Comparison of ENCODE assay signal across 8 cellular contexts in the genomic region with DNA sequence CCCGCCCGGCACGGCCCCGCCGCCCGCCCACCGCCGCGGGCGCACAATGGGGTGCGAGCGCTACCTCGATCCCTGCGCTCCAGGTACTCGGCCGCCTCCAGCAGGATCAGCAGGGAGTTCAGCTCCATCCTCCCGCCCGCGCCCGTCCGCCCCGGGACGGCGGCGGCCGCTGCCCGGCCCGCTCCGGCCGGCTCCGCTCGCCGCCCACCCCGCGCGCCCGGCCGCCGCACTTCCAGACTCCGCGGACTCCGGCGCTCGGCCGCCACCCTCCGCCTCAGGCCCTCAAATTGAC. TPM values are rescaled to one million over a fixed set of nuclear protein-coding genes. Genes with fewer than 3 reads are reported as not detected.
DNase-seq lines count a peak whose midpoint lies in the region; ATAC-seq and TF ChIP-seq lines count a peak whose summit lies in the region.

TSS of gene MXD4 (minus strand) at position 257 of the 292 bp plus-strand sequence. CDS start at position 128, 129 bp downstream.

- H3K9me3 ChIP-seq in left lung, result no peaks in the 10 kb centered on the region

- H3K4me1 ChIP-seq in left lung, result peaks cover 42 to 56% of the 10 kb centered on the region in 2 donors

- H3K27ac ChIP-seq in brain microvascular endothelial cell (peak within 1 kb of the TSS; percentile 91), left lung (peak within 1 kb of the TSS; percentile 93 to 94), temporal lobe (ENCODE audit: low read depth, low read length) (peak within 1 kb of the TSS; percentile 82)

- intact Hi-C loops in left lung (cut with DNase I), result no loop called here

- H3K36me3 ChIP-seq in GM06990 (ENCODE audit: control insufficient read depth, insufficient read depth, low read length), result peaks cover 11% of the 10 kb centered on the region
- peaks cover 7% of the 10 kb centered on the region for H3K36me3 ChIP-seq in brain microvascular endothelial cell (replicated peaks)
- peaks cover 0 to 19% of the 10 kb centered on the region in 2 donors for H3K36me3 ChIP-seq in left lung

- H3K4me3 ChIP-seq in GM06990 (replicated peaks; ENCODE audit: low read depth, low read length) (peak within 1 kb of the TSS; percentile 83), brain microvascular endothelial cell (ENCODE audit: low read depth, low read length) (peak within 1 kb of the TSS; percentile 84), left lung (peak within 1 kb of the TSS; percentile 89 to 93)

- peak; percentile 4 for ATAC-seq in HG03432 (IDR thresholded peaks at IDR 0.05; ENCODE audit: unreplicated experiment)
- no peak for ATAC-seq in left lung
- ATAC-seq in GM21825 (IDR thresholded peaks at IDR 0.05; ENCODE audit: unreplicated experiment), result no peak

- DNase-seq in GM06990 (ENCODE audit: extremely low read depth, insufficient read length), result no peak
- no peak for DNase-seq in brain microvascular endothelial cell
- DNase-seq in left lung, result no peak
- DNase-seq in Kasumi-1 (lab: John Stamatoyannopoulos, UW), result no peak
- DNase-seq in NCI-H345 treated with DMSO at 0.1 percent for 48 hours (lab: John Stamatoyannopoulos, UW; ENCODE audit: unreplicated experiment), result no peak

- TF ChIP-seq CTCF in GM06990 (IDR thresholded peaks at IDR 0.05; ENCODE audit: insufficient read depth, low read length, poor library complexity, severe bottlenecking) (no peak), brain microvascular endothelial cell (IDR thresholded peaks at IDR 0.05; ENCODE audit: low read depth, low read length, missing control alignments) (no peak), left lung (IDR thresholded peaks at IDR 0.05) (no peak)

- in situ Hi-C loops in brain microvascular endothelial cell (cut with HindIII; ENCODE audit: low pct_ligation_motif_present, low sequenced_read_pairs), result no loop called here

- H3K27me3 ChIP-seq in GM06990 (replicated peaks; ENCODE audit: control insufficient read depth, insufficient read depth, low read length) (no peaks in the 10 kb centered on the region), brain microvascular endothelial cell (replicated peaks) (no peaks in the 10 kb centered on the region), left lung (no peaks in the 10 kb centered on the region)

RNA-seq across cellular contexts. Expression of gene MXD4, which starts in this region (rescaled TPM):
- 10 to 100 TPM; 52.4 to 84.6 TPM for total RNA-seq in left lung
- 17.0 TPM for total RNA-seq in temporal lobe
